9 cellular contexts compared by ENCODE assay signal in the genomic region with DNA sequence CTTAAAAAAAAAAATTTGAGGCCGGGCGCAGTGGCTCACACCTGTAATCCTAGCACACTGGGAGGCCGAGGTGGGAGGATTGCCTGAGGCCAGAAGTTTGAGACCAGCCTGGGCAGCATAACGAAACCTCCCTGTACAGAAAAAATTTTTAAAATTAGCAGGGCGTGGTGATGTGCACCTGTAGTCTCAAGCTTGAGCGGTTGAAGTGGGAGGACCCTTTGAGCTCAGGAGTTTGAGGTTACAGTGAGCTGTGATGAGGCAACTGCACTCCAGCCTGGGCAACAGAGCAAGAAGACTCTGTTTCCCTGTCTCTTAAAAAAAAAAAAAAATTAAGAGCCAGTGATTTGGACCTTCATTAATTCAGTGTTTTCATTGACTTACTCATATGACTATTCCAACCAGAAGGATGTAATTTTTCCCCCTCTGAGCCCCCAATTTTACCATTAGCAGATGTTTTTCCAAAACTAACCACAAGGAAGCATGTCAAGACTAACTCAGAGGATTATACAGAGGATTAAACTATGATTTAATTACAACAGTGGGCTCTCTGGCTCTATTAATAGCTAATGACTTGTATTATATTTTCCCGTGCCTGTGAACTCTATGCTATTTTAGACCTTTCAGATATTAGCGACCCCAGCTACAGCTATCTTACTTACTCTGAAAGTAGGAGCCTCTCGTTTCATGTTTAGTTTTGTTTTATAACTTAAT.
DNase-seq lines count a peak whose midpoint lies in the region; ATAC-seq and TF ChIP-seq lines count a peak whose summit lies in the region.
"Had no signal": no experiment of that assay in that cellular context is flagged by ENCODE, and none has a peak within 500 bp of the region (broad histone marks: within the 10 kb centered on the region; RNA-seq: fewer than 3 reads in every experiment).

No MANE protein-coding gene starts in this region.

- H3K27me3 ChIP-seq in cardiac muscle cell: no peaks in the 10 kb centered on the region

- H3K4me1 ChIP-seq in cardiac muscle cell (ENCODE audit: low read depth): peaks cover 60% of the 10 kb centered on the region

- intact Hi-C loops in Right ventricle myocardium inferior (cut with DNase I): no loop called here
- intact Hi-C loops in activated naive CD4-positive, alpha-beta T cell treated with anti-CD3 and anti-CD28 coated beads for 36 hours (cut with micrococcal nuclease): loop anchor here (10.0 kb wide), 1 partner anchor 458 kb away; no protein-coding TSS in a partner anchor

- no peak overlapping the region for H3K4me3 ChIP-seq in cardiac muscle cell

- H3K27me3 Mint-ChIP-seq in stimulated activated memory B cell treated with anti-CD40 and anti-IgM and Interleukin-4, amounts not matched to agents 10 μg/mL and 1 μg/mL and 100 μg/mL, for 72 hours: no peaks in the 10 kb centered on the region
- H3K27me3 Mint-ChIP-seq in activated naive CD4-positive, alpha-beta T cell treated with anti-CD3 and anti-CD28 coated beads for 36 hours (ENCODE audit: low read depth): no peaks in the 10 kb centered on the region

- peaks cover 97% of the 10 kb centered on the region for H3K4me1 Mint-ChIP-seq in stimulated activated memory B cell treated with anti-CD40 and anti-IgM and Interleukin-4, amounts not matched to agents 10 μg/mL and 1 μg/mL and 100 μg/mL, for 72 hours
- H3K4me1 Mint-ChIP-seq in activated naive CD4-positive, alpha-beta T cell treated with anti-CD3 and anti-CD28 coated beads for 36 hours (ENCODE audit: low read depth): peaks cover 83% of the 10 kb centered on the region

- peak overlapping the region; percentile 62 for H3K27ac Mint-ChIP-seq in stimulated activated memory B cell treated with anti-CD40 and anti-IgM and Interleukin-4, amounts not matched to agents 10 μg/mL and 1 μg/mL and 100 μg/mL, for 72 hours
- no peak overlapping the region for H3K27ac Mint-ChIP-seq in activated naive CD4-positive, alpha-beta T cell treated with anti-CD3 and anti-CD28 coated beads for 36 hours

- no peaks in the 10 kb centered on the region for H3K36me3 ChIP-seq in cardiac muscle cell

- DNase-seq in cardiac muscle cell (ENCODE audit: low read depth in 1 of 2, low spot score in 1 of 2) (no peak), Right ventricle myocardium inferior (ENCODE audit: missing footprints) (no peak), NCI-H82 (lab: John Stamatoyannopoulos, UW) (peak; percentile 80), kidney glomerular epithelial cell (lab: John Stamatoyannopoulos, UW) (no peak), NCI-H2029 (lab: John Stamatoyannopoulos, UW) (no peak)
- no peak for DNase-seq in activated naive CD4-positive, alpha-beta T cell treated with anti-CD3 and anti-CD28 coated beads for 36 hours
- DNase-seq: NCI-H1092 had no signal

- TF ChIP-seq CTCF in cardiac muscle cell (IDR thresholded peaks at IDR 0.05; ENCODE audit: low read depth, low read length): no peak

- no peak overlapping the region for H3K4me3 Mint-ChIP-seq in stimulated activated memory B cell treated with anti-CD40 and anti-IgM and Interleukin-4, amounts not matched to agents 10 μg/mL and 1 μg/mL and 100 μg/mL, for 72 hours
- H3K4me3 Mint-ChIP-seq in activated naive CD4-positive, alpha-beta T cell treated with anti-CD3 and anti-CD28 coated beads for 36 hours: no peak overlapping the region

- CTCF ChIA-PET in activated naive CD4-positive, alpha-beta T cell treated with anti-CD3 and anti-CD28 coated beads for 36 hours (lab: Charles Lee): interaction anchor here (0.6 to 0.8 kb wide), 2 partner anchors 168 to 1279 kb away, joined by 3 to 9 read pairs; no protein-coding TSS in a partner anchor

- H3K36me3 Mint-ChIP-seq in stimulated activated memory B cell treated with anti-CD40 and anti-IgM and Interleukin-4, amounts not matched to agents 10 μg/mL and 1 μg/mL and 100 μg/mL, for 72 hours: no peaks in the 10 kb centered on the region
- H3K36me3 Mint-ChIP-seq in activated naive CD4-positive, alpha-beta T cell treated with anti-CD3 and anti-CD28 coated beads for 36 hours (ENCODE audit: low read depth): no peaks in the 10 kb centered on the region

- peak overlapping the region; percentile 79 for H3K27ac ChIP-seq in cardiac muscle cell

- ATAC-seq in Right ventricle myocardium inferior (no peak), HG02943 (IDR thresholded peaks at IDR 0.05; ENCODE audit: low read depth, unreplicated experiment) (peak; percentile 58)
- peak; percentile 65 for ATAC-seq in stimulated activated memory B cell treated with anti-CD40 and anti-IgM and Interleukin-4, amounts not matched to agents 10 μg/mL and 1 μg/mL and 100 μg/mL, for 72 hours

- H3K9me3 Mint-ChIP-seq in stimulated activated memory B cell treated with anti-CD40 and anti-IgM and Interleukin-4, amounts not matched to agents 10 μg/mL and 1 μg/mL and 100 μg/mL, for 72 hours: no peaks in the 10 kb centered on the region
- H3K9me3 Mint-ChIP-seq in activated naive CD4-positive, alpha-beta T cell treated with anti-CD3 and anti-CD28 coated beads for 36 hours: no peaks in the 10 kb centered on the region

- no peaks in the 10 kb centered on the region for H3K9me3 ChIP-seq in cardiac muscle cell (ENCODE audit: low read depth)
